1 cellular context compared by ENCODE assay signal in the genomic region with DNA sequence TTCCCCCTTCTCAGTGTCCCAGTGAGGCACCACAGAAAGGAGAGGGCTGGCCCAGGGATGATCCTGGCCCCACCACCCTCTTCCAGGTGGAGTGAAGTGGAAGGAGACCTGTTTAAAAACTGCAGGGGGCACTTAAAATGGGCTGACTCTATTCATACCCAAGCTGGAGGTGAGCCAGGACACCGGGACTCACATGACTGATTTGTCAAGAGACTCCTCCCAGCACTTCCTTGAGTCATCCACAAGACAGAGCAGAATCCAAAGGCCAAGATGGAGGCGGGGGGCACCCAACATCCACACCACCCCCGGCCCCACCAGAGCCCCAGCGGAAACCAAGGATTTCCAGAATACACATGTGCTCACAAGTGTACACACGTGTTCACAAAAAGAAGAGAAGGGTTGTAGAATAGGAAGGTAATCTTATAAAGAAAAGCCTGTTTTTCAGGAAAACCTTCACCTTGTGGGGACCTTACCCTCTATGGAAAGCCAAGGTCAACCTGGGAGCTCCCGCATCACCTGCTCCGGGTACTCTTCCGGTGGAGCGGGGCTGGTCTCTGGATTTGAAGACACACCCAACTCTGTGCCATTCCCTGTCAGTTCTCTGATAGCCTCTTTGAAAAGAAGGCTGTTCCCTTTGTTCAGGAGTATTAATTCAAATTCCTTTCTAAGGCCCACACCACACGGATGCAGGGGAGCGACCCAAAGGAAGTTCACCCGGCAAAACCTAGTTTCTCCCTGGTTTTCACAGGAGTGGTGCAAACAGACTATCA.
TF ChIP-seq lines count a peak whose summit lies in the region.

No MANE protein-coding gene starts in this region.

TF ChIP-seq in K562, 482 proteins besides CTCF, POLR2A, EP300 and RAD21 (continued from another document):
- TF ChIP-seq, protein P1, sequence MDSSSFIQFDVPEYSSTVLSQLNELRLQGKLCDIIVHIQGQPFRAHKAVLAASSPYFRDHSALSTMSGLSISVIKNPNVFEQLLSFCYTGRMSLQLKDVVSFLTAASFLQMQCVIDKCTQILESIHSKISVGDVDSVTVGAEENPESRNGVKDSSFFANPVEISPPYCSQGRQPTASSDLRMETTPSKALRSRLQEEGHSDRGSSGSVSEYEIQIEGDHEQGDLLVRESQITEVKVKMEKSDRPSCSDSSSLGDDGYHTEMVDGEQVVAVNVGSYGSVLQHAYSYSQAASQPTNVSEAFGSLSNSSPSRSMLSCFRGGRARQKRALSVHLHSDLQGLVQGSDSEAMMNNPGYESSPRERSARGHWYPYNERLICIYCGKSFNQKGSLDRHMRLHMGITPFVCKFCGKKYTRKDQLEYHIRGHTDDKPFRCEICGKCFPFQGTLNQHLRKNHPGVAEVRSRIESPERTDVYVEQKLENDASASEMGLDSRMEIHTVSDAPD (CRISPR knock-in tag; IDR thresholded peaks at IDR 0.05) = no peak
- no peak for TF ChIP-seq RBM14 (IDR thresholded peaks at IDR 0.05; ENCODE audit: borderline replicate concordance, insufficient read depth, low read depth, low read length)
- TF ChIP-seq SP2 (IDR thresholded peaks at IDR 0.05; ENCODE audit: extremely low read depth, low read depth, low read length, poor library complexity, severe bottlenecking) = no peak
- TF ChIP-seq NR2C2 (CRISPR knock-in tag; IDR thresholded peaks at IDR 0.05) = no peak
- no peak for TF ChIP-seq NR2C2 (tag; IDR thresholded peaks at IDR 0.05)
- TF ChIP-seq ESRRA (IDR thresholded peaks at IDR 0.05; ENCODE audit: borderline replicate concordance, low read depth) = 0 out of 2 replicates have a peak, but pooled peaks have one; percentile 41
- TF ChIP-seq SMARCB1 (IDR thresholded peaks at IDR 0.05; ENCODE audit: insufficient read length, low read depth) = no peak
- TF ChIP-seq GTF2A2 (tag; IDR thresholded peaks at IDR 0.05) = no peak
- no peak for TF ChIP-seq MAFF (IDR thresholded peaks at IDR 0.05; ENCODE audit: low read length)
- TF ChIP-seq, protein P2, sequence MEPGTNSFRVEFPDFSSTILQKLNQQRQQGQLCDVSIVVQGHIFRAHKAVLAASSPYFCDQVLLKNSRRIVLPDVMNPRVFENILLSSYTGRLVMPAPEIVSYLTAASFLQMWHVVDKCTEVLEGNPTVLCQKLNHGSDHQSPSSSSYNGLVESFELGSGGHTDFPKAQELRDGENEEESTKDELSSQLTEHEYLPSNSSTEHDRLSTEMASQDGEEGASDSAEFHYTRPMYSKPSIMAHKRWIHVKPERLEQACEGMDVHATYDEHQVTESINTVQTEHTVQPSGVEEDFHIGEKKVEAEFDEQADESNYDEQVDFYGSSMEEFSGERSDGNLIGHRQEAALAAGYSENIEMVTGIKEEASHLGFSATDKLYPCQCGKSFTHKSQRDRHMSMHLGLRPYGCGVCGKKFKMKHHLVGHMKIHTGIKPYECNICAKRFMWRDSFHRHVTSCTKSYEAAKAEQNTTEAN (CRISPR knock-in tag; IDR thresholded peaks at IDR 0.05) = no peak
- TF ChIP-seq, protein P3, sequence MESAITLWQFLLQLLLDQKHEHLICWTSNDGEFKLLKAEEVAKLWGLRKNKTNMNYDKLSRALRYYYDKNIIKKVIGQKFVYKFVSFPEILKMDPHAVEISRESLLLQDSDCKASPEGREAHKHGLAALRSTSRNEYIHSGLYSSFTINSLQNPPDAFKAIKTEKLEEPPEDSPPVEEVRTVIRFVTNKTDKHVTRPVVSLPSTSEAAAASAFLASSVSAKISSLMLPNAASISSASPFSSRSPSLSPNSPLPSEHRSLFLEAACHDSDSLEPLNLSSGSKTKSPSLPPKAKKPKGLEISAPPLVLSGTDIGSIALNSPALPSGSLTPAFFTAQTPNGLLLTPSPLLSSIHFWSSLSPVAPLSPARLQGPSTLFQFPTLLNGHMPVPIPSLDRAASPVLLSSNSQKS (CRISPR knock-in tag; IDR thresholded peaks at IDR 0.05) = no peak
- peak; percentile 44; the same call in 1 of the 2 replicates for TF ChIP-seq ZNF263 (CRISPR knock-in tag; IDR thresholded peaks at IDR 0.05; ENCODE audit: borderline replicate concordance)
- TF ChIP-seq SRSF7 (optimal IDR thresholded peaks at IDR 0.05; ENCODE audit: low read depth, low read length) = no peak
- TF ChIP-seq NCOA1 (IDR thresholded peaks at IDR 0.05; ENCODE audit: low read depth) = no peak
- no peak for TF ChIP-seq ZNF717 (CRISPR knock-in tag; IDR thresholded peaks at IDR 0.05)
- 0 out of 2 replicates have a peak, but pooled peaks have one; percentile 21 for TF ChIP-seq JUND (IDR thresholded peaks at IDR 0.05; ENCODE audit: borderline replicate concordance, low read depth, low read length)
- TF ChIP-seq JUND (tag; IDR thresholded peaks at IDR 0.05; ENCODE audit: borderline replicate concordance, low read depth, low read length) = no peak
- TF ChIP-seq PKNOX1 (IDR thresholded peaks at IDR 0.05) = no peak
- TF ChIP-seq CBX8 (IDR thresholded peaks at IDR 0.05; ENCODE audit: borderline replicate concordance, extremely low read depth, low read depth, low read length, poor library complexity, severe bottlenecking) = no peak
- TF ChIP-seq ZNF24 (IDR thresholded peaks at IDR 0.05) = no peak
- TF ChIP-seq ZSCAN29 (IDR thresholded peaks at IDR 0.05) = no peak
- no peak for TF ChIP-seq HNRNPH1 (optimal IDR thresholded peaks at IDR 0.05; ENCODE audit: low read depth, low read length)
- no peak for TF ChIP-seq NR0B1 (IDR thresholded peaks at IDR 0.05; ENCODE audit: partially characterized antibody)
- TF ChIP-seq MBD1 (CRISPR knock-in tag; IDR thresholded peaks at IDR 0.05) = no peak
- TF ChIP-seq, protein P4, sequence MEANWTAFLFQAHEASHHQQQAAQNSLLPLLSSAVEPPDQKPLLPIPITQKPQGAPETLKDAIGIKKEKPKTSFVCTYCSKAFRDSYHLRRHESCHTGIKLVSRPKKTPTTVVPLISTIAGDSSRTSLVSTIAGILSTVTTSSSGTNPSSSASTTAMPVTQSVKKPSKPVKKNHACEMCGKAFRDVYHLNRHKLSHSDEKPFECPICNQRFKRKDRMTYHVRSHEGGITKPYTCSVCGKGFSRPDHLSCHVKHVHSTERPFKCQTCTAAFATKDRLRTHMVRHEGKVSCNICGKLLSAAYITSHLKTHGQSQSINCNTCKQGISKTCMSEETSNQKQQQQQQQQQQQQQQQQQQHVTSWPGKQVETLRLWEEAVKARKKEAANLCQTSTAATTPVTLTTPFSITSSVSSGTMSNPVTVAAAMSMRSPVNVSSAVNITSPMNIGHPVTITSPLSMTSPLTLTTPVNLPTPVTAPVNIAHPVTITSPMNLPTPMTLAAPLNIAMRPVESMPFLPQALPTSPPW (CRISPR knock-in tag; IDR thresholded peaks at IDR 0.05) = 0 out of 2 replicates have a peak, but pooled peaks have one; percentile 13
- TF ChIP-seq SREBF2 (CRISPR knock-in tag; IDR thresholded peaks at IDR 0.05) = no peak
- TF ChIP-seq YY1 (IDR thresholded peaks at IDR 0.05; ENCODE audit: borderline replicate concordance in 1 of 3, control insufficient read depth in 1 of 3, extremely low read depth in 1 of 3, insufficient read depth in 3 of 3, insufficient read length in 1 of 3, insufficient replicate concordance in 2 of 3, low read depth in 1 of 3, low read length in 2 of 3) = peak in 1 of 3 experiments; percentile 35
- TF ChIP-seq, protein P5, sequence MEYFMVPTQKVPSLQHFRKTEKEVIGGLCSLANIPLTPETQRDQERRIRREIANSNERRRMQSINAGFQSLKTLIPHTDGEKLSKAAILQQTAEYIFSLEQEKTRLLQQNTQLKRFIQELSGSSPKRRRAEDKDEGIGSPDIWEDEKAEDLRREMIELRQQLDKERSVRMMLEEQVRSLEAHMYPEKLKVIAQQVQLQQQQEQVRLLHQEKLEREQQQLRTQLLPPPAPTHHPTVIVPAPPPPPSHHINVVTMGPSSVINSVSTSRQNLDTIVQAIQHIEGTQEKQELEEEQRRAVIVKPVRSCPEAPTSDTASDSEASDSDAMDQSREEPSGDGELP (CRISPR knock-in tag; IDR thresholded peaks at IDR 0.05; ENCODE audit: borderline replicate concordance) = no peak
- TF ChIP-seq, protein P6, sequence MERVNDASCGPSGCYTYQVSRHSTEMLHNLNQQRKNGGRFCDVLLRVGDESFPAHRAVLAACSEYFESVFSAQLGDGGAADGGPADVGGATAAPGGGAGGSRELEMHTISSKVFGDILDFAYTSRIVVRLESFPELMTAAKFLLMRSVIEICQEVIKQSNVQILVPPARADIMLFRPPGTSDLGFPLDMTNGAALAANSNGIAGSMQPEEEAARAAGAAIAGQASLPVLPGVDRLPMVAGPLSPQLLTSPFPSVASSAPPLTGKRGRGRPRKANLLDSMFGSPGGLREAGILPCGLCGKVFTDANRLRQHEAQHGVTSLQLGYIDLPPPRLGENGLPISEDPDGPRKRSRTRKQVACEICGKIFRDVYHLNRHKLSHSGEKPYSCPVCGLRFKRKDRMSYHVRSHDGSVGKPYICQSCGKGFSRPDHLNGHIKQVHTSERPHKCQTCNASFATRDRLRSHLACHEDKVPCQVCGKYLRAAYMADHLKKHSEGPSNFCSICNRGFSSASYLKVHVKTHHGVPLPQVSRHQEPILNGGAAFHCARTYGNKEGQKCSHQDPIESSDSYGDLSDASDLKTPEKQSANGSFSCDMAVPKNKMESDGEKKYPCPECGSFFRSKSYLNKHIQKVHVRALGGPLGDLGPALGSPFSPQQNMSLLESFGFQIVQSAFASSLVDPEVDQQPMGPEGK (CRISPR knock-in tag; IDR thresholded peaks at IDR 0.05; ENCODE audit: borderline replicate concordance) = no peak
- no peak for TF ChIP-seq ZNF511 (CRISPR knock-in tag; IDR thresholded peaks at IDR 0.05)
- TF ChIP-seq NFIC (IDR thresholded peaks at IDR 0.05) = peak; percentile 77
- TF ChIP-seq ZBTB12 (CRISPR knock-in tag; IDR thresholded peaks at IDR 0.05) = no peak
- no peak for TF ChIP-seq TAF15 (IDR thresholded peaks at IDR 0.05; ENCODE audit: low read depth, low read length)
- TF ChIP-seq, protein P7, sequence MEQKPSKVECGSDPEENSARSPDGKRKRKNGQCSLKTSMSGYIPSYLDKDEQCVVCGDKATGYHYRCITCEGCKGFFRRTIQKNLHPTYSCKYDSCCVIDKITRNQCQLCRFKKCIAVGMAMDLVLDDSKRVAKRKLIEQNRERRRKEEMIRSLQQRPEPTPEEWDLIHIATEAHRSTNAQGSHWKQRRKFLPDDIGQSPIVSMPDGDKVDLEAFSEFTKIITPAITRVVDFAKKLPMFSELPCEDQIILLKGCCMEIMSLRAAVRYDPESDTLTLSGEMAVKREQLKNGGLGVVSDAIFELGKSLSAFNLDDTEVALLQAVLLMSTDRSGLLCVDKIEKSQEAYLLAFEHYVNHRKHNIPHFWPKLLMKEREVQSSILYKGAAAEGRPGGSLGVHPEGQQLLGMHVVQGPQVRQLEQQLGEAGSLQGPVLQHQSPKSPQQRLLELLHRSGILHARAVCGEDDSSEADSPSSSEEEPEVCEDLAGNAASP (IDR thresholded peaks at IDR 0.05) = no peak
- TF ChIP-seq MYC (IDR thresholded peaks at IDR 0.05; ENCODE audit: low read depth, low read length) = 0 out of 2 replicates have a peak, but pooled peaks have one; percentile 16
- TF ChIP-seq MYC (CRISPR knock-in tag; IDR thresholded peaks at IDR 0.05; ENCODE audit: borderline replicate concordance, low read depth) = no peak
- TF ChIP-seq BDP1 (IDR thresholded peaks at IDR 0.05; ENCODE audit: insufficient read depth, insufficient read length) = no peak
- TF ChIP-seq BHLHE40 (IDR thresholded peaks at IDR 0.05; ENCODE audit: low read length) = peak; percentile 61
- no peak for TF ChIP-seq TRIM24 (IDR thresholded peaks at IDR 0.05)
- TF ChIP-seq ZNF143 (CRISPR knock-in tag; IDR thresholded peaks at IDR 0.05) = no peak
- no peak for TF ChIP-seq ZNF445 (CRISPR knock-in tag; IDR thresholded peaks at IDR 0.05; ENCODE audit: low read depth)
- TF ChIP-seq ZBTB7A (IDR thresholded peaks at IDR 0.05; ENCODE audit: borderline replicate concordance, control insufficient read depth, low read depth, low read length) = no peak
- no peak for TF ChIP-seq XRCC5 (IDR thresholded peaks at IDR 0.05; ENCODE audit: low read depth, low read length)
- no peak for TF ChIP-seq HDAC1 (IDR thresholded peaks at IDR 0.05)
TF ChIP-seq in K562: peak in this region for 8.
